ENCODE assay signal across 8 cellular contexts in the genomic region with DNA sequence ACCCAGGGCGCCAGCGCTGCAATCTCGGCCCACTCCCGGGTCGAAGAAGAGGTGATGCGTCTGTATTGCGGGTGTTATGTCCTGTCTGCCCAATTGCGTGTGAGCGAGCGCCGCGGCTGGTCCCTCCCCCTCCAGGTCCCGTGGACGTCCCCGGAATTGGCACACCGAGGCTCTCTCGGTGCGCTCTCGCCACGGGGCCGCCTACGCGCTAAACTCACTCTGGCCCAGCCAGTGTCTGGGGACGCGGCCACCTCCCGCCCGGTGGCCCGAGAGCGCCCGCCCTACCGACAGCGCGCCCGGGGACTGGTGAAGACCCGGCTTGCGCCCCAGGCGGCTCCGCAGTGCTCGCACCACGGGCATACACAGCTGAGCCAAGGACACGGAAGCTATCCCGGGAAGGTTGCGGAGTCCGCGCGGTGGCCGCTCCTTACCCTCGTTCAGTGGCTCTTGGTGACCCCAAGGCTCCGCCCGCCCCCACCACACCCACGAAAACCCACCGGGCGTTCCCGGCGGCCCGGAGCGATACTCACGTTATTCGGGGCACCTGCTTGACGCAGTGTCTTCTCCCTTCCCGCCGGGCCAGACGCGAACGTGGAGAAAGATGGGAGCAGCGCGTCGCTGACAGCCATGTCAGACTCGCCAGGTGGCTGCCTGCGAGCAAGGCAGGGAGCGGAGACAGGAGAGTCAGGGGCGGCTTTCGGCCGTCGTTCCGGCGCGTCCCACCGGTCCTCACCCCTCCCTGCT. TPM values are rescaled to one million over a fixed set of nuclear protein-coding genes. Genes with fewer than 3 reads are reported as not detected.
A peak's percentile ranks its signal among the peaks of the same experiment; 100 is the strongest.
DNase-seq lines count a peak whose midpoint lies in the region; ATAC-seq and TF ChIP-seq lines count a peak whose summit lies in the region.

No MANE protein-coding gene starts in this region.

- no peaks in the 10 kb centered on the region for H3K36me3 ChIP-seq in CD8-positive, alpha-beta memory T cell (ENCODE audit: insufficient read depth, low read length)
- no peaks in the 10 kb centered on the region for H3K36me3 ChIP-seq in ovary

- H3K4me3 Mint-ChIP-seq in CD8-positive, alpha-beta memory T cell, result peak overlapping the region in 5 of 7 donors; percentile 38 to 72 (median 59)
- H3K4me3 Mint-ChIP-seq in IgD-negative memory B cell, result peak overlapping the region; percentile 76 to 88 (median 80)
- H3K4me3 Mint-ChIP-seq in activated naive CD8-positive, alpha-beta T cell treated with anti-CD3 and anti-CD28 coated beads, Interleukin-2, amount 10 ng/mL, durations not matched to agents 7 days and 5 days, result peak overlapping the region; percentile 70

- DNase-seq in CD8-positive, alpha-beta memory T cell, result no peak
- peak; percentile 39 for DNase-seq in activated naive CD8-positive, alpha-beta T cell treated with anti-CD3 and anti-CD28 coated beads, Interleukin-2, amount 10 ng/mL, durations not matched to agents 7 days and 5 days
- DNase-seq in left cardiac atrium (peak; percentile 82), ovary (peak; percentile 72 to 82 (median 79)), OCI-M1 (lab: John Stamatoyannopoulos, UW) (no peak)

- no peak for TF ChIP-seq CTCF in ovary (IDR thresholded peaks at IDR 0.05)

- TF ChIP-seq POLR2A in ovary (IDR thresholded peaks at IDR 0.05), result peak; percentile 67

- POLR2A ChIA-PET in CD8-positive, alpha-beta memory T cell (lab: Charles Lee), result no interaction called here
- POLR2A ChIA-PET in activated naive CD8-positive, alpha-beta T cell treated with anti-CD3 and anti-CD28 coated beads, Interleukin-2, amount 10 ng/mL, durations not matched to agents 7 days and 5 days (lab: Charles Lee), result no interaction called here

- peaks cover 14 to 21% (median 15%) of the 10 kb centered on the region in 3 donors for H3K4me1 Mint-ChIP-seq in CD8-positive, alpha-beta memory T cell
- peaks cover 4 to 10% (median 4%) of the 10 kb centered on the region in 3 donors for H3K4me1 Mint-ChIP-seq in IgD-negative memory B cell
- H3K4me1 Mint-ChIP-seq in activated naive CD8-positive, alpha-beta T cell treated with anti-CD3 and anti-CD28 coated beads, Interleukin-2, amount 10 ng/mL, durations not matched to agents 7 days and 5 days, result peaks cover 6% of the 10 kb centered on the region

- no peaks in the 10 kb centered on the region for H3K4me1 ChIP-seq in CD8-positive, alpha-beta memory T cell (ENCODE audit: insufficient read depth, low read length)
- H3K4me1 ChIP-seq in ovary (ENCODE audit: insufficient read depth), result peaks cover 2% of the 10 kb centered on the region

- intact Hi-C loops in left cardiac atrium (cut with DNase I) (loop anchor here (5.0 to 10.0 kb wide), 2 partner anchors 259 to 786 kb away; no protein-coding TSS in a partner anchor), ovary (cut with DNase I) (loop anchor here in 3 of 4 donors (1.0 to 10.0 kb wide), 9 partner anchors 149 to 946 kb away; no protein-coding TSS in a partner anchor)

- H3K9me3 ChIP-seq in CD8-positive, alpha-beta memory T cell (ENCODE audit: low read length), result no peaks in the 10 kb centered on the region
- H3K9me3 ChIP-seq in ovary, result no peaks in the 10 kb centered on the region

- ATAC-seq in activated naive CD8-positive, alpha-beta T cell treated with anti-CD3 and anti-CD28 coated beads, Interleukin-2, amount 10 ng/mL, durations not matched to agents 7 days and 5 days (ENCODE audit: low read depth), result no peak
- ATAC-seq in left cardiac atrium, result peak; percentile 13 to 33
- ATAC-seq in GM18520 (IDR thresholded peaks at IDR 0.05; ENCODE audit: unreplicated experiment), result no peak
- no peak for ATAC-seq in GM19328 (IDR thresholded peaks at IDR 0.05; ENCODE audit: unreplicated experiment)

- peaks cover 12% of the 10 kb centered on the region for H3K27me3 ChIP-seq in CD8-positive, alpha-beta memory T cell (ENCODE audit: insufficient read depth, low read length, poor library complexity, severe bottlenecking)
- no peaks in the 10 kb centered on the region for H3K27me3 ChIP-seq in ovary

- H3K36me3 Mint-ChIP-seq in CD8-positive, alpha-beta memory T cell, result no peaks in the 10 kb centered on the region
- no peaks in the 10 kb centered on the region for H3K36me3 Mint-ChIP-seq in IgD-negative memory B cell
- no peaks in the 10 kb centered on the region for H3K36me3 Mint-ChIP-seq in activated naive CD8-positive, alpha-beta T cell treated with anti-CD3 and anti-CD28 coated beads, Interleukin-2, amount 10 ng/mL, durations not matched to agents 7 days and 5 days

- no peak overlapping the region for H3K27ac ChIP-seq in CD8-positive, alpha-beta memory T cell (ENCODE audit: low read depth, low read length)
- H3K27ac ChIP-seq in ovary, result peak overlapping the region; percentile 69 to 83

- H3K27ac Mint-ChIP-seq in CD8-positive, alpha-beta memory T cell, result no peak overlapping the region
- H3K27ac Mint-ChIP-seq in IgD-negative memory B cell, result peak overlapping the region; percentile 73 to 92 (median 82)
- peak overlapping the region; percentile 25 for H3K27ac Mint-ChIP-seq in activated naive CD8-positive, alpha-beta T cell treated with anti-CD3 and anti-CD28 coated beads, Interleukin-2, amount 10 ng/mL, durations not matched to agents 7 days and 5 days

- no peak for TF ChIP-seq EP300 in ovary (IDR thresholded peaks at IDR 0.05)

- WGBS in ovary, 3 donors, result 0 to 1% (median 1%) methylated on average over 61 to 79 of the region's 79 CpGs

- H3K9me3 Mint-ChIP-seq in CD8-positive, alpha-beta memory T cell, result peaks cover 0 to 7% (median 2%) of the 10 kb centered on the region in 5 donors
- peaks cover 0 to 9% (median 0%) of the 10 kb centered on the region in 3 donors for H3K9me3 Mint-ChIP-seq in IgD-negative memory B cell
- no peaks in the 10 kb centered on the region for H3K9me3 Mint-ChIP-seq in activated naive CD8-positive, alpha-beta T cell treated with anti-CD3 and anti-CD28 coated beads, Interleukin-2, amount 10 ng/mL, durations not matched to agents 7 days and 5 days

- H3K27me3 Mint-ChIP-seq in CD8-positive, alpha-beta memory T cell, result peaks cover 50 to 56% of the 10 kb centered on the region in 2 donors
- H3K27me3 Mint-ChIP-seq in IgD-negative memory B cell, result peaks cover 38% of the 10 kb centered on the region
- H3K27me3 Mint-ChIP-seq in activated naive CD8-positive, alpha-beta T cell treated with anti-CD3 and anti-CD28 coated beads, Interleukin-2, amount 10 ng/mL, durations not matched to agents 7 days and 5 days, result peaks cover 64% of the 10 kb centered on the region

- CTCF ChIA-PET in CD8-positive, alpha-beta memory T cell (lab: Charles Lee), result no interaction called here

- no peak overlapping the region for H3K4me3 ChIP-seq in CD8-positive, alpha-beta memory T cell (ENCODE audit: low read length)
- peak overlapping the region; percentile 64 for H3K4me3 ChIP-seq in ovary

RNA-seq across cellular contexts. Expression of a gene that starts 1.0 kb away (rescaled TPM):
- under 1 TPM; 0.31 to 0.37 TPM for total RNA-seq in CD8-positive, alpha-beta memory T cell
- polyA plus RNA-seq in CD8-positive, alpha-beta memory T cell, result not detected
- polyA plus RNA-seq in IgD-negative memory B cell, result 0.13 TPM
- 1 to 10 TPM in 1 of 2 experiments, under 1 TPM in 1; 0.20 to 1.1 TPM for total RNA-seq in activated naive CD8-positive, alpha-beta T cell treated with anti-CD3 and anti-CD28 coated beads, Interleukin-2, amount 10 ng/mL, durations not matched to agents 7 days and 5 days
- total RNA-seq in left cardiac atrium, result 10 to 100 TPM; 45.2 to 66.9 TPM
- total RNA-seq in ovary, result 100 to 1,000 TPM in 2 of 7 donors, 10 to 100 TPM in 5; 29.2 to 138 (median 71.2) TPM
- polyA plus RNA-seq in ovary, result 10 to 100 TPM; 30.1 to 40.7 TPM

Comparison
In these comparisons a context has a peak if more than half of its experiments do, and no peak if none do; other contexts are left out.
1. DNase-seq: peak in activated naive CD8-positive, alpha-beta T cell treated with anti-CD3 and anti-CD28 coated beads, Interleukin-2, amount 10 ng/mL, durations not matched to agents 7 days and 5 days (single experiment), left cardiac atrium (single experiment) and ovary (5 of 5); none in CD8-positive, alpha-beta memory T cell (0 of 5) and OCI-M1 (single experiment).
2. H3K27ac Mint-ChIP-seq: peak in IgD-negative memory B cell (3 of 3) and activated naive CD8-positive, alpha-beta T cell treated with anti-CD3 and anti-CD28 coated beads, Interleukin-2, amount 10 ng/mL, durations not matched to agents 7 days and 5 days (single experiment); none in CD8-positive, alpha-beta memory T cell (0 of 8).
3. ATAC-seq: peak in left cardiac atrium (2 of 2); none in activated naive CD8-positive, alpha-beta T cell treated with anti-CD3 and anti-CD28 coated beads, Interleukin-2, amount 10 ng/mL, durations not matched to agents 7 days and 5 days (single experiment), GM18520 (single experiment) and GM19328 (single experiment).
4. RNA of a gene that starts 1.0 kb away (total RNA-seq): 29.2 to 138 TPM in ovary and 45.2 to 66.9 TPM in left cardiac atrium; 0.20 to 1.1 TPM in activated naive CD8-positive, alpha-beta T cell treated with anti-CD3 and anti-CD28 coated beads, Interleukin-2, amount 10 ng/mL, durations not matched to agents 7 days and 5 days and 0.31 to 0.37 TPM in CD8-positive, alpha-beta memory T cell; every median in the first group is over 10 times any median in the second.
5. Peak in every context shown above with its lines, with median percentiles within 50 percentile points of each other: H3K4me3 Mint-ChIP-seq.